Comparison of ENCODE assay signal across 1 cellular context in genomic region chr7:50449881-50450690, GRCh38.
TF ChIP-seq lines count a peak whose summit lies in the region.

TSS of gene FIGNL1 (minus strand) at chr7:50450350. CDS start at chr7:50447287, 3,063 bp downstream.

TF ChIP-seq in HepG2, 621 proteins besides CTCF, POLR2A, EP300 and RAD21 (continued from another document and continues in another):
- TF ChIP-seq ZBTB10 (CRISPR knock-in tag; IDR thresholded peaks at IDR 0.05; ENCODE audit: borderline replicate concordance) (no peak), GPBP1L1 (CRISPR knock-in tag; IDR thresholded peaks at IDR 0.05) (no peak), ZNF160 (CRISPR knock-in tag; IDR thresholded peaks at IDR 0.05) (0 out of 2 replicates have a peak, but pooled peaks have one; percentile 28), TBX2 (CRISPR knock-in tag; IDR thresholded peaks at IDR 0.05; ENCODE audit: borderline replicate concordance) (peak; percentile 73), ZNF557 (CRISPR knock-in tag; IDR thresholded peaks at IDR 0.05) (no peak; the same call in 1 of the 2 replicates), ZNF382 (CRISPR knock-in tag; IDR thresholded peaks at IDR 0.05; ENCODE audit: borderline replicate concordance) (no peak), ZNF24 (IDR thresholded peaks at IDR 0.05) (no peak), SALL1 (CRISPR knock-in tag; IDR thresholded peaks at IDR 0.05) (peak; percentile 88), HNRNPUL1 (IDR thresholded peaks at IDR 0.05; ENCODE audit: low read depth, low read length) (no peak), TGIF2 (CRISPR knock-in tag; IDR thresholded peaks at IDR 0.05) (peak; percentile 80; the same call in 1 of the 2 replicates), ZSCAN25 (CRISPR knock-in tag; IDR thresholded peaks at IDR 0.05) (peak; percentile 74; the same call in 1 of the 2 replicates), ZFAT (CRISPR knock-in tag; conservative IDR thresholded peaks at IDR 0.05) (no peak), ZNF704 (CRISPR knock-in tag; IDR thresholded peaks at IDR 0.05; ENCODE audit: borderline replicate concordance) (peak; percentile 18; the same call in 1 of the 2 replicates), ARHGAP35 (CRISPR knock-in tag; IDR thresholded peaks at IDR 0.05; ENCODE audit: borderline replicate concordance) (peak; percentile 65; the same call in 1 of the 2 replicates), ATF6 (CRISPR knock-in tag; conservative IDR thresholded peaks at IDR 0.05) (no peak), HOXA7 (CRISPR knock-in tag; IDR thresholded peaks at IDR 0.05) (no peak), HES4 (CRISPR knock-in tag; IDR thresholded peaks at IDR 0.05; ENCODE audit: borderline replicate concordance) (no peak; the same call in 1 of the 2 replicates), ZNF142 (CRISPR knock-in tag; IDR thresholded peaks at IDR 0.05) (no peak), ZNF180 (CRISPR knock-in tag; IDR thresholded peaks at IDR 0.05; ENCODE audit: borderline replicate concordance, low read depth) (no peak), ZBTB26 (CRISPR knock-in tag; IDR thresholded peaks at IDR 0.05; ENCODE audit: borderline replicate concordance) (no peak), ZNF572 (CRISPR knock-in tag; IDR thresholded peaks at IDR 0.05) (0 out of 2 replicates have a peak, but pooled peaks have one; percentile 51), RELA (CRISPR knock-in tag; IDR thresholded peaks at IDR 0.05) (no peak), SMYD3 (CRISPR knock-in tag; IDR thresholded peaks at IDR 0.05) (no peak), ZNF703 (CRISPR knock-in tag; IDR thresholded peaks at IDR 0.05; ENCODE audit: borderline replicate concordance) (no peak; the same call in 1 of the 2 replicates), THAP9 (CRISPR knock-in tag; IDR thresholded peaks at IDR 0.05; ENCODE audit: borderline replicate concordance) (peak; percentile 72; the same call in 1 of the 2 replicates), ZNF670 (CRISPR knock-in tag; IDR thresholded peaks at IDR 0.05; ENCODE audit: borderline replicate concordance) (no peak), ZNF788 (CRISPR knock-in tag; IDR thresholded peaks at IDR 0.05; ENCODE audit: borderline replicate concordance) (peak; percentile 63; the same call in 1 of the 2 replicates), ZBTB39 (CRISPR knock-in tag; IDR thresholded peaks at IDR 0.05) (no peak), FOSL1 (CRISPR knock-in tag; IDR thresholded peaks at IDR 0.05; ENCODE audit: borderline replicate concordance) (no peak), ARID4A (CRISPR knock-in tag; IDR thresholded peaks at IDR 0.05; ENCODE audit: borderline replicate concordance) (peak; percentile 99)
